In the genomic region with DNA sequence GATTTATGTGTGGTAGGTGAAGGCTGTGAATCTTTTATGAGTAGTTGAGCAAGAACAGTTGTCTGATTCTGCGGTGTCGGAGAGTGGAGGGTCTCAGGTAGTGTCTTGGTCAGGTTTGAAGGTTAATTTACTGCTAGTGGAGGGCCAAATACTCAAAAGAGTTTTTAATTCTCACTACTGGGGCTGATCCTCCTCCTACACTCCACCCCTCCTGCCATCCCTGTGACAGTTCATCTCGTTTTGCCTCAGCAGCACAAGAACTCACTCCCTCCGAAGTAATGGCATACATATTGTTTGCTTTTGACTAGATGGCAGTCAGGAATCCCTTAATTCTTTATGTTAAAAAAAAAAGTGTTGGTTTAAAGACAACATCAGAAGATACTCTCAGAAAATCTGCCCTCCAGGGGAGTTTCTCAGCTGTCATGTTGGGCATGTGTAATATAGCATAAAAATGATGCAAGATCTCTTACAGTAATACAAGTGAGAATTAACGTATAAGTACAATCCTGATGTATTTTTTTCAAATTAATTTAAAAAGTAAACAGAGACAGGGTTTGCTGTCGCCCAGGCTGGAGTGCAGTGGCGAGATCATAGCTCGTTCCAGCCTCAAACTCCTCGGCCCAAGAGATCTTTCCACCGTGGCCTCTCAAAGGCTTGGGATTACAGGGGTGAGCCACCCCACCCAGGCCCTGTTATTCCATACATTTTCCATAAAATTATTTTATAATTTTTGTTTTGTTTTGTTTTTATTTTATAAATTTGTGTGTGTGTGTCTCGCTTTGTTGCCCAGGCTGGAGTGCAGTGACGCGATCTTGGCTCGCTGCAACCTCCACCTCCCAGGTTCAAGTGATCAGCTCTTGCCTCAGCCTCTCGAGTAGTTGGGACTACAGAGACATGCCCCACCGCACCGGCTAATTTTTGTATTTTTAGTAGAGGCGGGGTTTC, we compare ENCODE assay signal across 1 cellular context.
TF ChIP-seq lines count a peak whose summit lies in the region.

No MANE protein-coding gene starts in this region.

TF ChIP-seq in HEK293, 187 proteins besides CTCF, POLR2A, EP300 and RAD21 (continued from another document):
- TF ChIP-seq, protein P1, sequence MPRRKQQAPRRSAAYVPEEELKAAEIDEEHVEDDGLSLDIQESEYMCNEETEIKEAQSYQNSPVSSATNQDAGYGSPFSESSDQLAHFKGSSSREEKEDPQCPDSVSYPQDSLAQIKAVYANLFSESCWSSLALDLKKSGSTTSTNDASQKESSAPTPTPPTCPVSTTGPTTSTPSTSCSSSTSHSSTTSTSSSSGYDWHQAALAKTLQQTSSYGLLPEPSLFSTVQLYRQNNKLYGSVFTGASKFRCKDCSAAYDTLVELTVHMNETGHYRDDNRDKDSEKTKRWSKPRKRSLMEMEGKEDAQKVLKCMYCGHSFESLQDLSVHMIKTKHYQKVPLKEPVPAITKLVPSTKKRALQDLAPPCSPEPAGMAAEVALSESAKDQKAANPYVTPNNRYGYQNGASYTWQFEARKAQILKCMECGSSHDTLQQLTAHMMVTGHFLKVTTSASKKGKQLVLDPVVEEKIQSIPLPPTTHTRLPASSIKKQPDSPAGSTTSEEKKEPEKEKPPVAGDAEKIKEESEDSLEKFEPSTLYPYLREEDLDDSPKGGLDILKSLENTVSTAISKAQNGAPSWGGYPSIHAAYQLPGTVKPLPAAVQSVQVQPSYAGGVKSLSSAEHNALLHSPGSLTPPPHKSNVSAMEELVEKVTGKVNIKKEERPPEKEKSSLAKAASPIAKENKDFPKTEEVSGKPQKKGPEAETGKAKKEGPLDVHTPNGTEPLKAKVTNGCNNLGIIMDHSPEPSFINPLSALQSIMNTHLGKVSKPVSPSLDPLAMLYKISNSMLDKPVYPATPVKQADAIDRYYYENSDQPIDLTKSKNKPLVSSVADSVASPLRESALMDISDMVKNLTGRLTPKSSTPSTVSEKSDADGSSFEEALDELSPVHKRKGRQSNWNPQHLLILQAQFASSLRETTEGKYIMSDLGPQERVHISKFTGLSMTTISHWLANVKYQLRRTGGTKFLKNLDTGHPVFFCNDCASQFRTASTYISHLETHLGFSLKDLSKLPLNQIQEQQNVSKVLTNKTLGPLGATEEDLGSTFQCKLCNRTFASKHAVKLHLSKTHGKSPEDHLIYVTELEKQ (tag by site-specific recombination; IDR thresholded peaks at IDR 0.05; ENCODE audit: borderline replicate concordance): no peak
- TF ChIP-seq ZNF654 (tag by site-specific recombination; IDR thresholded peaks at IDR 0.05; ENCODE audit: low read depth): no peak
- TF ChIP-seq BCL11B (tag by site-specific recombination; IDR thresholded peaks at IDR 0.05; ENCODE audit: low read depth): no peak
- TF ChIP-seq ZBTB6 (tag by site-specific recombination; IDR thresholded peaks at IDR 0.05): no peak
- peak; percentile 18; the same call in 1 of the 2 replicates for TF ChIP-seq PRDM6 (tag by site-specific recombination; IDR thresholded peaks at IDR 0.05)
- TF ChIP-seq ZNF292 (tag by site-specific recombination; IDR thresholded peaks at IDR 0.05; ENCODE audit: borderline replicate concordance, low read depth): no peak
- no peak for TF ChIP-seq ZNF701 (tag by site-specific recombination; IDR thresholded peaks at IDR 0.05)
- no peak for TF ChIP-seq SP3 (tag by site-specific recombination; IDR thresholded peaks at IDR 0.05)
- no peak for TF ChIP-seq HOXC10 (CRISPR knock-in tag; IDR thresholded peaks at IDR 0.05)
- TF ChIP-seq IKZF3 (tag by site-specific recombination; IDR thresholded peaks at IDR 0.05): no peak
- TF ChIP-seq, protein P2, sequence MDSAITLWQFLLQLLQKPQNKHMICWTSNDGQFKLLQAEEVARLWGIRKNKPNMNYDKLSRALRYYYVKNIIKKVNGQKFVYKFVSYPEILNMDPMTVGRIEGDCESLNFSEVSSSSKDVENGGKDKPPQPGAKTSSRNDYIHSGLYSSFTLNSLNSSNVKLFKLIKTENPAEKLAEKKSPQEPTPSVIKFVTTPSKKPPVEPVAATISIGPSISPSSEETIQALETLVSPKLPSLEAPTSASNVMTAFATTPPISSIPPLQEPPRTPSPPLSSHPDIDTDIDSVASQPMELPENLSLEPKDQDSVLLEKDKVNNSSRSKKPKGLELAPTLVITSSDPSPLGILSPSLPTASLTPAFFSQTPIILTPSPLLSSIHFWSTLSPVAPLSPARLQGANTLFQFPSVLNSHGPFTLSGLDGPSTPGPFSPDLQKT (IDR thresholded peaks at IDR 0.05; ENCODE audit: borderline replicate concordance, low read depth, low read length): no peak
- TF ChIP-seq ZNF174 (tag by site-specific recombination; IDR thresholded peaks at IDR 0.05): no peak
- TF ChIP-seq HOXD13 (CRISPR knock-in tag; IDR thresholded peaks at IDR 0.05; ENCODE audit: borderline replicate concordance): no peak
- no peak; the same call in 1 of the 2 replicates for TF ChIP-seq ZNF10 (tag by site-specific recombination; IDR thresholded peaks at IDR 0.05)
- TF ChIP-seq ZNF23 (tag by site-specific recombination; IDR thresholded peaks at IDR 0.05; ENCODE audit: borderline replicate concordance): no peak
- TF ChIP-seq ZNF341 (tag by site-specific recombination; IDR thresholded peaks at IDR 0.05; ENCODE audit: low read depth): peak; percentile 92
- no peak for TF ChIP-seq ZNF239 (tag by site-specific recombination; IDR thresholded peaks at IDR 0.05)
- TF ChIP-seq GLIS2 (tag by site-specific recombination; IDR thresholded peaks at IDR 0.05): no peak
- TF ChIP-seq KLF17 (tag by site-specific recombination; IDR thresholded peaks at IDR 0.05): no peak
- TF ChIP-seq ZNF133 (tag by site-specific recombination; IDR thresholded peaks at IDR 0.05): no peak
- TF ChIP-seq KLF9 (tag by site-specific recombination; IDR thresholded peaks at IDR 0.05; ENCODE audit: low read depth): no peak
- no peak for TF ChIP-seq GLI4 (tag by site-specific recombination; IDR thresholded peaks at IDR 0.05)
- no peak for TF ChIP-seq ZEB2 (tag by site-specific recombination; IDR thresholded peaks at IDR 0.05)
